ENCODE assay signal across 33 cellular contexts in the genomic region with DNA sequence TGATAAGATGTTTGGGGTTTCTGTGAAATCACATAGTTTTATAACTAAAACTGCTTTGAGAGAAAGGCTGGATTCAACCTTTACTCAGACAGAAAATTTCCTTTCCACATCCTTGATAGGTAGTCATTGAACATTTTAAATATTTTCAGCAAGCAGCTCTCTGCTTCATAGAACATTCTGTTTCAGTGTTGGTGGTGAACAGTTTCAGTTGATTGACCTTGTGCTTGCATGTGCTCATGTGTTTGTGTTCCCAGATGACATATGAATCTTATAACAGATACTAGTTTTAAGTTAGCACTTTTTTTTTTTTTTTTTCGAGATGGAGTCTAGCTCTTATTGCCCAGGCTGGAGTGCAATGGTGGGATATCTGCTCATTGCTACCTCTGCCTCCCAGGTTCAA.
"Had no signal": no experiment of that assay in that cellular context is flagged by ENCODE, and none has a peak within 500 bp of the region (broad histone marks: within the 10 kb centered on the region; RNA-seq: fewer than 3 reads in every experiment).

No MANE protein-coding gene starts in this region.

- H3K36me3 Mint-ChIP-seq: activated naive CD8-positive, alpha-beta T cell had no signal

- H3K27ac ChIP-seq: brain microvascular endothelial cell, coronary artery, dorsolateral prefrontal cortex, esophagus muscularis mucosa, foreskin keratinocyte, gastrocnemius medialis, heart left ventricle, WERI-Rb-1 had no signal

- H3K4me1 ChIP-seq: esophagus muscularis mucosa, foreskin keratinocyte, gastrocnemius medialis, heart left ventricle had no signal

- ATAC-seq: activated CD4-positive, CD25-positive, alpha-beta regulatory T cell treated with anti-CD3 and anti-CD28 coated beads, Interleukin-2, amount 50 U/mL, for 24 hours; activated CD8-positive, alpha-beta T cell treated with anti-CD3 and anti-CD28 coated beads for 36 hours; activated T-cell treated with anti-CD3 and anti-CD28 coated beads, Interleukin-2, amount 50 U/mL, for 4 hours; activated T-helper 17 cell treated with anti-CD3 and anti-CD28 coated beads, Interleukin-2, amount 50 U/mL, for 72 hours; effector memory CD8-positive, alpha-beta T cell; foreskin keratinocyte; gastrocnemius medialis; heart left ventricle had no signal

- H3K9me3 Mint-ChIP-seq: dendritic cell treated with granulocyte-macrophage colony-stimulating factor and Interleukin-4, amounts not matched to agents 40 ng/mL and 50 ng/mL, for 4 days had no signal

- H3K27me3 Mint-ChIP-seq: activated B cell treated with CpG ODN at 0.5 μM for 24 hours; activated CD8-positive, alpha-beta T cell treated with anti-CD3 and anti-CD28 coated beads for 36 hours; activated naive CD8-positive, alpha-beta T cell; activated T-helper 17 cell treated with anti-CD3 and anti-CD28 coated beads, Interleukin-2, amount 50 U/mL, for 72 hours; central memory CD8-positive, alpha-beta T cell; dendritic cell treated with granulocyte-macrophage colony-stimulating factor and Interleukin-4, amounts not matched to agents 40 ng/mL and 50 ng/mL, for 4 days; effector memory CD8-positive, alpha-beta T cell had no signal

- FAIRE-seq: astrocyte, bronchial epithelial cell had no signal

- DNase-seq: activated B cell treated with CpG ODN at 0.5 μM for 24 hours; activated CD4-positive, alpha-beta T cell treated with anti-CD3 and anti-CD28 coated beads for 48 hours; activated CD4-positive, alpha-beta T cell treated with anti-CD3 and anti-CD28 coated beads, Interleukin-2, amount 50 U/mL, for 1 hour; activated CD4-positive, alpha-beta T cell treated with anti-CD3 and anti-CD28 coated beads, Interleukin-2, amount 50 U/mL, for 48 hours; activated CD8-positive, alpha-beta memory T cell treated with anti-CD3 and anti-CD28 coated beads for 24 hours; activated CD8-positive, alpha-beta T cell treated with anti-CD3 and anti-CD28 coated beads for 36 hours; activated effector memory CD4-positive, alpha-beta T cell treated with Interleukin-2 at 50 U/mL for 16 hours; activated gamma-delta T cell treated with Interleukin-2 at 50 U/mL for 16 hours; activated naive CD4-positive, alpha-beta T cell treated with anti-CD3 and anti-CD28 coated beads, Interleukin-2, amount 50 U/mL, for 16 hours; activated naive CD4-positive, alpha-beta T cell treated with Interleukin-2 at 50 U/mL for 16 hours; activated T-cell treated with anti-CD3 and anti-CD28 coated beads, Interleukin-2, amount 50 U/mL, for 4 hours; amniotic stem cell; anterior cingulate cortex; brain microvascular endothelial cell; dorsolateral prefrontal cortex; effector memory CD8-positive, alpha-beta T cell; erythroblast; foreskin keratinocyte; gastrocnemius medialis; glutamatergic neuron; heart left ventricle; T1000; WERI-Rb-1 had no signal

- H3K9me3 ChIP-seq: esophagus muscularis mucosa, gastrocnemius medialis, heart left ventricle had no signal

- H3K36me3 ChIP-seq: brain microvascular endothelial cell, esophagus muscularis mucosa, gastrocnemius medialis, heart left ventricle, WERI-Rb-1 had no signal

- H3K27me3 ChIP-seq: brain microvascular endothelial cell, esophagus muscularis mucosa, foreskin keratinocyte, gastrocnemius medialis, heart left ventricle had no signal

- H3K4me3 ChIP-seq: coronary artery, dorsolateral prefrontal cortex, esophagus muscularis mucosa, gastrocnemius medialis, heart left ventricle had no signal

- H3K4me1 Mint-ChIP-seq: activated B cell treated with CpG ODN at 0.5 μM for 24 hours; activated T-helper 17 cell treated with anti-CD3 and anti-CD28 coated beads, Interleukin-2, amount 50 U/mL, for 72 hours; central memory CD8-positive, alpha-beta T cell had no signal

- H3K27ac Mint-ChIP-seq: activated B cell treated with CpG ODN at 0.5 μM for 24 hours; activated CD8-positive, alpha-beta T cell treated with anti-CD3 and anti-CD28 coated beads for 36 hours; activated naive CD8-positive, alpha-beta T cell; activated T-helper 17 cell treated with anti-CD3 and anti-CD28 coated beads, Interleukin-2, amount 50 U/mL, for 72 hours; dendritic cell treated with granulocyte-macrophage colony-stimulating factor and Interleukin-4, amounts not matched to agents 40 ng/mL and 50 ng/mL, for 4 days; effector memory CD8-positive, alpha-beta T cell; T-helper 2 cell treated with Interferon-gamma antibody and Interleukin-4, amounts not matched to agents 5 μg/mL and 100 μg/mL, for 36 hours had no signal

- H3K4me3 Mint-ChIP-seq: activated B cell treated with CpG ODN at 0.5 μM for 24 hours; activated CD8-positive, alpha-beta T cell treated with anti-CD3 and anti-CD28 coated beads for 36 hours; activated naive CD8-positive, alpha-beta T cell; activated T-cell treated with anti-CD3 and anti-CD28 coated beads, Interleukin-2, amount 50 U/mL, for 4 hours; activated T-helper 17 cell treated with anti-CD3 and anti-CD28 coated beads, Interleukin-2, amount 50 U/mL, for 72 hours; central memory CD8-positive, alpha-beta T cell; dendritic cell treated with granulocyte-macrophage colony-stimulating factor and Interleukin-4, amounts not matched to agents 40 ng/mL and 50 ng/mL, for 4 days; effector memory CD8-positive, alpha-beta T cell; T-helper 2 cell treated with Interferon-gamma antibody and Interleukin-4, amounts not matched to agents 5 μg/mL and 100 μg/mL, for 36 hours had no signal
